In the genomic region with DNA sequence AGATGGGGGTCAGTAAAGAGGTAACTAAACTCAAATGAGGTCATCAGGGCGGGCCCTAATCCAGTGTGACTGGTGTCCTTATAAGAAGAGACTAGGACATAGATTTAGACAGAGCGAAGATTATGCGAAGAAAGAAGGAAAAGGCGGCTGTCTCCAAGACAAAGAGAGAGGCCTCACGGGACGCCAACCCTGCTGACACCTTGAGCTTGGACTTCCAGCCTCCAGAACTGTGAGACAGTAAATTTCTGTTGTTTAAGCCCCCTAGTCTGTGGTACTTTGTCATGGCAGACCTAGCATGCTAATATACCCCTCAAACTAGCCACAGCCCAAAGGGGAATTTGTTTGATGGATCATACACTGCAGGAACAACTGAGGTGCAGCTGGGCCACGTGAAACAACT, we compare ENCODE assay signal across 24 cellular contexts.
DNase-seq lines count a peak whose midpoint lies in the region; ATAC-seq and TF ChIP-seq lines count a peak whose summit lies in the region.
"Had no signal": no experiment of that assay in that cellular context is flagged by ENCODE, and none has a peak within 500 bp of the region (broad histone marks: within the 10 kb centered on the region; RNA-seq: fewer than 3 reads in every experiment).

No MANE protein-coding gene starts in this region.

- WGBS in upper lobe of left lung, 2 donors, result 94 to 98% methylated on average over 7 of the region's 7 CpGs

- H3K36me3 ChIP-seq in OCI-LY7 (ENCODE audit: insufficient read depth, low read length) (no peaks in the 10 kb centered on the region), upper lobe of left lung (no peaks in the 10 kb centered on the region)
- H3K36me3 ChIP-seq: BE2C had no signal

- no peak overlapping the region for H3K4me3 ChIP-seq in OCI-LY7 (ENCODE audit: low read depth, low read length, poor library complexity, severe bottlenecking)
- H3K4me3 ChIP-seq in dorsolateral prefrontal cortex, result no peak overlapping the region
- H3K4me3 ChIP-seq in upper lobe of left lung, result no peak overlapping the region
- H3K4me3 ChIP-seq: body of pancreas had no signal

- H3K27me3 Mint-ChIP-seq in osteocyte (ENCODE audit: unreplicated experiment), result no peaks in the 10 kb centered on the region

- TF ChIP-seq EP300 in upper lobe of left lung (IDR thresholded peaks at IDR 0.05), result no peak

- POLR2A ChIA-PET in OCI-LY7 (lab: Charles Lee), result interaction anchor here (0.6 kb wide), 1 partner anchor 20 kb away, joined by 3 read pairs; no protein-coding TSS in a partner anchor

- 0 out of 2 replicates have a peak overlapping the region, but pooled peaks have one; percentile 62 for H2AFZ ChIP-seq in OCI-LY7 (ENCODE audit: low read length)

- BruUV-seq in OCI-LY7 (replicated peaks; lab: Mats Ljungman, UMichigan), result no TSS peak

- H3K4me1 Mint-ChIP-seq in osteocyte (ENCODE audit: unreplicated experiment), result peaks cover 72% of the 10 kb centered on the region
- H3K4me1 Mint-ChIP-seq: activated CD4-positive, alpha-beta memory T cell treated with anti-CD3 and anti-CD28 coated beads, Interleukin-2, amount 10 ng/mL, durations not matched to agents 7 days and 5 days; stimulated activated effector memory CD8-positive, alpha-beta T cell treated with anti-CD3 and anti-CD28 coated beads, Interleukin-12 subunit alpha, Interleukin-12 subunit beta, amount 100 ng/mL, for 72 hours had no signal

- H3K27me3 ChIP-seq in dorsolateral prefrontal cortex, result peaks cover 0 to 9% (median 0%) of the 10 kb centered on the region in 45 donors
- no peaks in the 10 kb centered on the region for H3K27me3 ChIP-seq in upper lobe of left lung
- H3K27me3 ChIP-seq: BE2C, body of pancreas had no signal

- TF ChIP-seq CTCF in OCI-LY7 (conservative IDR thresholded peaks at IDR 0.05; ENCODE audit: low read length) (no peak), dorsolateral prefrontal cortex (IDR thresholded peaks at IDR 0.05 in 54 of 56, conservative IDR thresholded peaks at IDR 0.05 in 2 of 56; ENCODE audit: low read depth in 1 of 56, partially characterized antibody in 56 of 56) (no peak), osteocyte (IDR thresholded peaks at IDR 0.05) (no peak), upper lobe of left lung (IDR thresholded peaks at IDR 0.05) (no peak)

- H3K79me2 ChIP-seq in OCI-LY7 (ENCODE audit: insufficient read depth, low read depth, low read length), result no peaks in the 10 kb centered on the region

- H3K9me3 ChIP-seq in OCI-LY7 (ENCODE audit: low read length) (no peaks in the 10 kb centered on the region), upper lobe of left lung (no peaks in the 10 kb centered on the region)
- H3K9me3 ChIP-seq: BE2C, body of pancreas had no signal

- TF ChIP-seq POLR2A in upper lobe of left lung (IDR thresholded peaks at IDR 0.05), result no peak

- ATAC-seq in GM19463 (IDR thresholded peaks at IDR 0.05; ENCODE audit: unreplicated experiment), result no peak
- no peak for ATAC-seq in upper lobe of left lung (ENCODE audit: low FRiP score in 2 of 2)
- ATAC-seq: body of pancreas; CD8-positive, alpha-beta T cell; left ventricle myocardium superior had no signal

- H3K9me3 Mint-ChIP-seq in osteocyte (ENCODE audit: unreplicated experiment), result no peaks in the 10 kb centered on the region
- H3K9me3 Mint-ChIP-seq: activated CD4-positive, alpha-beta memory T cell treated with anti-CD3 and anti-CD28 coated beads, Interleukin-2, amount 10 ng/mL, durations not matched to agents 7 days and 5 days; activated naive CD4-positive, alpha-beta T cell treated with anti-CD3 and anti-CD28 coated beads for 36 hours; CD8-positive, alpha-beta T cell had no signal

- H3K4me2 ChIP-seq in OCI-LY7 (ENCODE audit: low read length), result no peak overlapping the region

- no peaks in the 10 kb centered on the region for H4K20me1 ChIP-seq in OCI-LY7 (ENCODE audit: insufficient read depth, low read length)

- H3K4me1 ChIP-seq in OCI-LY7 (ENCODE audit: insufficient read depth, low read length, poor library complexity, severe bottlenecking) (peaks cover 7% of the 10 kb centered on the region), upper lobe of left lung (peaks cover 0 to 9% (median 2%) of the 10 kb centered on the region in 4 donors)
- H3K4me1 ChIP-seq: BE2C had no signal

- H3K4me3 Mint-ChIP-seq in osteocyte (ENCODE audit: unreplicated experiment), result no peak overlapping the region
- H3K4me3 Mint-ChIP-seq: activated CD4-positive, alpha-beta memory T cell treated with anti-CD3 and anti-CD28 coated beads, Interleukin-2, amount 10 ng/mL, durations not matched to agents 7 days and 5 days; activated naive CD4-positive, alpha-beta T cell treated with anti-CD3 and anti-CD28 coated beads for 36 hours; CD8-positive, alpha-beta T cell; stimulated activated effector memory CD8-positive, alpha-beta T cell treated with anti-CD3 and anti-CD28 coated beads, Interleukin-12 subunit alpha, Interleukin-12 subunit beta, amount 100 ng/mL, for 72 hours had no signal

- H3K27ac Mint-ChIP-seq in osteocyte (ENCODE audit: unreplicated experiment), result peak overlapping the region; percentile 93
- H3K27ac Mint-ChIP-seq: activated CD4-positive, alpha-beta memory T cell treated with anti-CD3 and anti-CD28 coated beads, Interleukin-2, amount 10 ng/mL, durations not matched to agents 7 days and 5 days; activated naive CD4-positive, alpha-beta T cell treated with anti-CD3 and anti-CD28 coated beads for 36 hours; CD8-positive, alpha-beta T cell; stimulated activated effector memory CD8-positive, alpha-beta T cell treated with anti-CD3 and anti-CD28 coated beads, Interleukin-12 subunit alpha, Interleukin-12 subunit beta, amount 100 ng/mL, for 72 hours had no signal

- CTCF ChIA-PET in OCI-LY7 (lab: Charles Lee; ENCODE audit: unreplicated experiment), result no interaction called here

- no peak overlapping the region for H3K27ac ChIP-seq in OCI-LY7 (ENCODE audit: low read depth, low read length, poor library complexity, severe bottlenecking)
- peak overlapping the region in 43 of 59 donors; percentile 1 to 85 (median 67) for H3K27ac ChIP-seq in dorsolateral prefrontal cortex
- H3K27ac ChIP-seq in upper lobe of left lung, result no peak overlapping the region
- H3K27ac ChIP-seq: body of pancreas had no signal

- peak; percentile 32 for DNase-seq in Daoy (ENCODE audit: low read depth)
- no peak for DNase-seq in OCI-LY7 (ENCODE audit: low spot score)
- no peak for DNase-seq in dorsolateral prefrontal cortex
- DNase-seq in osteocyte (ENCODE audit: extremely low spot score, unreplicated experiment), result peak; percentile 48
- no peak for DNase-seq in stimulated activated CD4-positive, alpha-beta T cell treated with anti-CD3 and anti-CD28 coated beads, Interleukin-2, amount 100 ng/mL, for 24 hours
- no peak for DNase-seq in upper lobe of left lung
- DNase-seq: activated CD4-positive, alpha-beta memory T cell treated with anti-CD3 and anti-CD28 coated beads, Interleukin-2, amount 10 ng/mL, durations not matched to agents 7 days and 5 days; activated CD4-positive, alpha-beta T cell treated with anti-CD3 and anti-CD28 coated beads for 1 hour; activated naive CD4-positive, alpha-beta T cell treated with anti-CD3 and anti-CD28 coated beads for 36 hours; BE2C; body of pancreas; CD8-positive, alpha-beta T cell; DMS 273 treated with DMSO at 0.1 percent for 48 hours; EL; glutamatergic neuron; KBM-7; left ventricle myocardium superior; NCI-H1105; NCI-H2029 treated with DMSO at 0.1 percent for 48 hours; NCI-H526; Right ventricle myocardium superior; stimulated activated CD4-positive, alpha-beta T cell treated with anti-CD3 and anti-CD28 coated beads, Interleukin-15, amount 100 ng/mL, for 24 hours had no signal

- intact Hi-C loops in OCI-LY7 (cut with micrococcal nuclease; ENCODE audit: unreplicated experiment) (loop anchor here (10.0 kb wide), 1 partner anchor 241 kb away; no protein-coding TSS in a partner anchor), dorsolateral prefrontal cortex (cut with DNase I) (no loop called here)

- H3K36me3 Mint-ChIP-seq in osteocyte (ENCODE audit: unreplicated experiment), result no peaks in the 10 kb centered on the region
- H3K36me3 Mint-ChIP-seq: CD8-positive, alpha-beta T cell; stimulated activated effector memory CD8-positive, alpha-beta T cell treated with anti-CD3 and anti-CD28 coated beads, Interleukin-12 subunit alpha, Interleukin-12 subunit beta, amount 100 ng/mL, for 72 hours had no signal

- H3K9me2 ChIP-seq in OCI-LY7 (ENCODE audit: insufficient read depth, low read length), result no peaks in the 10 kb centered on the region

Comparison
In these comparisons a context has a peak if more than half of its experiments do, and no peak if none do; other contexts are left out.
1. DNase-seq: peak in Daoy (single experiment) and osteocyte (single experiment); none in OCI-LY7 (single experiment), dorsolateral prefrontal cortex (0 of 10), stimulated activated CD4-positive, alpha-beta T cell treated with anti-CD3 and anti-CD28 coated beads, Interleukin-2, amount 100 ng/mL, for 24 hours (0 of 2) and upper lobe of left lung (0 of 2).
2. H3K27ac ChIP-seq: peak in dorsolateral prefrontal cortex (43 of 59); none in OCI-LY7 (single experiment) and upper lobe of left lung (0 of 4).